15 cellular contexts compared by ENCODE assay signal in the genomic region with DNA sequence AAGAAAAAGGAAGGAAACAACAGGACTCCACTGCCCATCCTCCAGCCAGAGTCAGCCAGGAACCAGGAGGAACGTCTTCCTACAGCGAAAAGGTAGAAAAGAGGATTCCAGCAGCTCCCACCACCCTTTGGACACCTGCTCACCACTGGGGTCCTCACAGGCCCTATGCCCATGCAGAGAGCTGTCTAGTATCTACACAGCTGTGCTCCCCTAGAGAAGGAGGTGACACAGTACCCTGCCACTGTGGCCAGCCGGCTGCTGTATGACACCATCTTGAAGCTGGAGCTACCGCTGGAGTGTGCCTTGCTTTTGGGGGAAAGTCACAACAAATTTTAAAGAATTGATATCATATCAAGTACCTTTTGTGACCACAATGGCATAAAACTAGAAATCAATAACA.
DNase-seq lines count a peak whose midpoint lies in the region; TF ChIP-seq lines count a peak whose summit lies in the region.
"Had no signal": no experiment of that assay in that cellular context is flagged by ENCODE, and none has a peak within 500 bp of the region (broad histone marks: within the 10 kb centered on the region; RNA-seq: fewer than 3 reads in every experiment).

No MANE protein-coding gene starts in this region.

- WGBS in sigmoid colon, 2 donors, result 94 to 95% methylated on average over 4 of the region's 4 CpGs

- no peak for TF ChIP-seq CTCF in colonic mucosa (IDR thresholded peaks at IDR 0.05)
- TF ChIP-seq CTCF in nephron (IDR thresholded peaks at IDR 0.05; ENCODE audit: unreplicated experiment in 3 of 3), result no peak
- TF ChIP-seq CTCF in sigmoid colon (IDR thresholded peaks at IDR 0.05), result no peak

- H3K4me1 Mint-ChIP-seq in nephron, result no peaks in the 10 kb centered on the region

- H3K27ac ChIP-seq in colonic mucosa (no peak overlapping the region), sigmoid colon (no peak overlapping the region)

- no peak overlapping the region for H3K9ac ChIP-seq in colonic mucosa (ENCODE audit: low read depth in 2 of 2, low read length in 2 of 2)

- peaks cover 8% of the 10 kb centered on the region for H3K27me3 Mint-ChIP-seq in nephron (ENCODE audit: low read depth)

- H3K36me3 ChIP-seq in colonic mucosa (no peaks in the 10 kb centered on the region), sigmoid colon (no peaks in the 10 kb centered on the region)
- H3K36me3 ChIP-seq: BE2C had no signal

- peaks cover 3% of the 10 kb centered on the region for H3K36me3 Mint-ChIP-seq in nephron (ENCODE audit: low read depth)
- H3K36me3 Mint-ChIP-seq: CD4-positive, CD25-positive, alpha-beta regulatory T cell; CD8-positive, alpha-beta memory T cell had no signal

- H3K4me3 ChIP-seq in colonic mucosa (no peak overlapping the region), sigmoid colon (no peak overlapping the region)

- intact Hi-C loops in colonic mucosa (cut with DNase I) (no loop called here), sigmoid colon (cut with DNase I) (no loop called here)

- H3K4me3 Mint-ChIP-seq in nephron, result no peak overlapping the region
- H3K4me3 Mint-ChIP-seq: CD8-positive, alpha-beta memory T cell; H9 had no signal

- TF ChIP-seq POLR2A in sigmoid colon (IDR thresholded peaks at IDR 0.05), result no peak

- no peaks in the 10 kb centered on the region for H3K27me3 ChIP-seq in colonic mucosa
- no peaks in the 10 kb centered on the region for H3K27me3 ChIP-seq in sigmoid colon
- H3K27me3 ChIP-seq: BE2C had no signal

- H3K27ac Mint-ChIP-seq in nephron, result peak overlapping the region in 2 of 3 experiments; percentile 35 to 66
- H3K27ac Mint-ChIP-seq: CD4-positive, CD25-positive, alpha-beta regulatory T cell; H9 had no signal

- H3K9me3 ChIP-seq in colonic mucosa, result no peaks in the 10 kb centered on the region
- H3K9me3 ChIP-seq in sigmoid colon, result no peaks in the 10 kb centered on the region
- H3K9me3 ChIP-seq: BE2C had no signal

- TF ChIP-seq EP300 in sigmoid colon (IDR thresholded peaks at IDR 0.05), result no peak

- H3K9me3 Mint-ChIP-seq in nephron, result peaks cover 20% of the 10 kb centered on the region
- H3K9me3 Mint-ChIP-seq: CD8-positive, alpha-beta memory T cell had no signal

- no peaks in the 10 kb centered on the region for H3K4me1 ChIP-seq in colonic mucosa
- no peaks in the 10 kb centered on the region for H3K4me1 ChIP-seq in sigmoid colon
- H3K4me1 ChIP-seq: BE2C had no signal

- peak; percentile 4 for DNase-seq in colonic mucosa
- peak; percentile 20 for DNase-seq in sigmoid colon
- no peak for DNase-seq in HPDE6-E6E7 (ENCODE audit: extremely low spot score)
- DNase-seq in mucosa of gallbladder (ENCODE audit: low spot score), result no peak
- no peak for DNase-seq in cerebellar cortex (ENCODE audit: low spot score)
- DNase-seq: ACHN; BE2C; C1 segment of cervical spinal cord; CD4-positive, CD25-positive, alpha-beta regulatory T cell; CD8-positive, alpha-beta memory T cell; COR-L47; GDM1; GOT3; H9 had no signal

Comparison
In these comparisons a context has a peak if more than half of its experiments do, and no peak if none do; other contexts are left out.
1. DNase-seq: peak in colonic mucosa (single experiment) and sigmoid colon (single experiment); none in HPDE6-E6E7 (single experiment), mucosa of gallbladder (single experiment) and cerebellar cortex (single experiment).